16 cellular contexts compared by ENCODE assay signal in the genomic region with DNA sequence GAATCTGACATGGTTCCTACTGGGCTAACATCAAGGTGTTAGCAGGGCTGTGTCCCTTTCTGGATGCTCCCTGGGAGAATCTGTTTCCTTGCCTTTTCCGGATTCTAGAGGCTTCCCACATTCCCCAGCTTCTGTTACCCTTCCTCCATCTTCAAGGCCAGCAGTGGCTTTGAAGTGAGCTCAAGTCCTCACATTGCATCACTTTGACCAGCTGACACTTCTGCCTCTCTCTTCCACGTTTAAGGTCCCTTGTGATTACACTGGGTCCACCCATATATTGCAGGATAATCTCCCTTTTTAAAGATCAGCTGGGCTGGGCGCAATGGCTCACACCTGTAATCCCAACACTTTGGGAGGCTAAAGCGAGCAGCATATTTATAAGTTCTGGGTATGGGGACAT.
"Had no signal": no experiment of that assay in that cellular context is flagged by ENCODE, and none has a peak within 500 bp of the region (broad histone marks: within the 10 kb centered on the region; RNA-seq: fewer than 3 reads in every experiment).

No MANE protein-coding gene starts in this region.

- H3K4me3 Mint-ChIP-seq: activated CD8-positive, alpha-beta T cell treated with anti-CD3 and anti-CD28 coated beads for 36 hours; activated T-helper 1 cell treated with anti-CD3 and anti-CD28 coated beads, Interleukin-12 subunit alpha, Interleukin-12 subunit beta, Interleukin-2, Interleukin-4 antibody, amounts not matched to agents 30 ng/mL and 10 ng/mL and 1 ng/mL, durations not matched to agents 14 hours and 24 hours and 36 hours; neural progenitor cell; stimulated activated naive CD8-positive, alpha-beta T cell treated with anti-CD3 and anti-CD28 coated beads, Interleukin-15, amount 100 ng/mL, for 72 hours; T-helper 1 cell treated with Interleukin-12 subunit alpha and Interleukin-12 subunit beta and Interleukin-4 antibody, amounts not matched to agents 30 μg/mL and 1 μg/mL, for 36 hours; type B pancreatic cell; WTC11 had no signal

- H3K27ac Mint-ChIP-seq: activated CD8-positive, alpha-beta T cell treated with anti-CD3 and anti-CD28 coated beads for 36 hours; neural progenitor cell; T-helper 1 cell treated with Interleukin-12 subunit alpha and Interleukin-12 subunit beta and Interleukin-4 antibody, amounts not matched to agents 30 μg/mL and 1 μg/mL, for 36 hours; type B pancreatic cell; WTC11 had no signal

- DNase-seq: activated CD4-positive, alpha-beta T cell treated with anti-CD3 and anti-CD28 coated beads for 4 hours; activated CD8-positive, alpha-beta T cell treated with anti-CD3 and anti-CD28 coated beads for 36 hours; caudate nucleus; hippocampal formation; left ventricle myocardium superior; psoas muscle; right lobe of liver; stimulated activated naive CD8-positive, alpha-beta T cell treated with anti-CD3 and anti-CD28 coated beads, Interleukin-15, amount 100 ng/mL, for 72 hours had no signal

- H3K36me3 ChIP-seq: neural progenitor cell had no signal

- H3K4me1 ChIP-seq: neural progenitor cell, right lobe of liver had no signal

- H3K4me3 ChIP-seq: neural progenitor cell, psoas muscle, right lobe of liver, smooth muscle cell had no signal

- H3K36me3 Mint-ChIP-seq: WTC11 had no signal

- H3K27me3 ChIP-seq: neural progenitor cell, right lobe of liver had no signal

- ATAC-seq: activated CD8-positive, alpha-beta T cell treated with anti-CD3 and anti-CD28 coated beads for 36 hours; esophagus mucosa; left ventricle myocardium superior; right lobe of liver; SK-N-SH treated with all-trans-retinoic acid at 6 μM for 48 hours; stimulated activated naive CD8-positive, alpha-beta T cell treated with anti-CD3 and anti-CD28 coated beads, Interleukin-15, amount 100 ng/mL, for 72 hours; WTC11 had no signal

- H3K9me3 Mint-ChIP-seq: activated CD8-positive, alpha-beta T cell treated with anti-CD3 and anti-CD28 coated beads for 36 hours; stimulated activated naive CD8-positive, alpha-beta T cell treated with anti-CD3 and anti-CD28 coated beads, Interleukin-15, amount 100 ng/mL, for 72 hours; WTC11 had no signal

- H3K27me3 Mint-ChIP-seq: activated CD8-positive, alpha-beta T cell treated with anti-CD3 and anti-CD28 coated beads for 36 hours; stimulated activated naive CD8-positive, alpha-beta T cell treated with anti-CD3 and anti-CD28 coated beads, Interleukin-15, amount 100 ng/mL, for 72 hours; type B pancreatic cell had no signal

- H3K27ac ChIP-seq: neural progenitor cell, psoas muscle, right lobe of liver had no signal

- H3K4me1 Mint-ChIP-seq: neural progenitor cell, WTC11 had no signal

- H3K9me3 ChIP-seq: psoas muscle, right lobe of liver had no signal
